In the genomic region with DNA sequence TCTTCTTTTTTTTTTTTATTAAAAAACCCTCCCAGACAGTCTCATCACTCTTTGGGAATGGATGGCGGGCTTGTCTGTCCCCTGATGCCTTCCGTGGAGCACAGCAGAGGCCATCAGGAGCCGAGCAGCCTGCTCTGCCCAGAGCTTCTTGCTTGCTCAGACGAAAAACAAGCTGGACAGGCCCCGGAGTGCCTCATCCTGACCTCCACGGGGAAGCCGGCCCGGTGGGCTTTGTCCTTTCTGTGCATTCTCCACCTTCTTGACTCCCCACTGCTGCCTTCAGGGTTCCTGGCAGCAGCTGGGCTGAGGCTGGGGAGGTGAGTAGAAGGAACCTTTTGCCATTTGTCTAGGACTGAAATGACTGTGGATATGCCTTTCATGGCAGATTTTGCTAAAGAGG, we compare ENCODE assay signal across 18 cellular contexts.
"Had no signal": no experiment of that assay in that cellular context is flagged by ENCODE, and none has a peak within 500 bp of the region (broad histone marks: within the 10 kb centered on the region; RNA-seq: fewer than 3 reads in every experiment).

No MANE protein-coding gene starts in this region.

- H3K27ac Mint-ChIP-seq: activated CD4-positive, alpha-beta memory T cell treated with anti-CD3 and anti-CD28 coated beads, Interleukin-2, amount 10 ng/mL, durations not matched to agents 7 days and 5 days; activated naive CD8-positive, alpha-beta T cell treated with anti-CD3 and anti-CD28 coated beads for 36 hours; nephron progenitor cell had no signal

- H3K4me3 ChIP-seq: breast epithelium, dorsolateral prefrontal cortex, esophagus squamous epithelium, pancreas, skin epidermis, thyroid gland, vagina had no signal

- H3K27me3 Mint-ChIP-seq: activated CD4-positive, alpha-beta memory T cell treated with anti-CD3 and anti-CD28 coated beads, Interleukin-2, amount 10 ng/mL, durations not matched to agents 7 days and 5 days; activated naive CD8-positive, alpha-beta T cell treated with anti-CD3 and anti-CD28 coated beads for 36 hours had no signal

- H3K27ac ChIP-seq: breast epithelium, dorsolateral prefrontal cortex, esophagus squamous epithelium, foreskin keratinocyte, pancreas, skin epidermis, thyroid gland, vagina had no signal

- DNase-seq: activated CD4-positive, alpha-beta memory T cell treated with anti-CD3 and anti-CD28 coated beads, Interleukin-2, amount 10 ng/mL, durations not matched to agents 7 days and 5 days; activated CD4-positive, alpha-beta T cell treated with anti-CD3 and anti-CD28 coated beads for 1 hour; activated gamma-delta T cell; activated naive CD8-positive, alpha-beta T cell treated with anti-CD3 and anti-CD28 coated beads for 36 hours; activated T-cell treated with anti-CD3 and anti-CD28 coated beads, Interleukin-2, amount 50 U/mL, for 48 hours; anterior cingulate cortex; dorsolateral prefrontal cortex; esophagus squamous epithelium; foreskin keratinocyte; islet precursor cell; nephron progenitor cell; pancreas; T-helper 9 cell; thyroid gland had no signal

- H3K9me3 ChIP-seq: breast epithelium, esophagus squamous epithelium, pancreas, thyroid gland, vagina had no signal

- H3K4me3 Mint-ChIP-seq: activated CD4-positive, alpha-beta memory T cell treated with anti-CD3 and anti-CD28 coated beads, Interleukin-2, amount 10 ng/mL, durations not matched to agents 7 days and 5 days; activated naive CD8-positive, alpha-beta T cell treated with anti-CD3 and anti-CD28 coated beads for 36 hours; nephron progenitor cell had no signal

- H3K27me3 ChIP-seq: breast epithelium, dorsolateral prefrontal cortex, esophagus squamous epithelium, foreskin keratinocyte, pancreas, thyroid gland, vagina had no signal

- H3K36me3 ChIP-seq: breast epithelium, esophagus squamous epithelium, pancreas, thyroid gland, vagina had no signal

- H3K9me3 Mint-ChIP-seq: activated CD4-positive, alpha-beta memory T cell treated with anti-CD3 and anti-CD28 coated beads, Interleukin-2, amount 10 ng/mL, durations not matched to agents 7 days and 5 days; activated naive CD8-positive, alpha-beta T cell treated with anti-CD3 and anti-CD28 coated beads for 36 hours; nephron progenitor cell had no signal

- ATAC-seq: foreskin keratinocyte, left lobe of liver, pancreas had no signal

- H3K4me1 ChIP-seq: breast epithelium, esophagus squamous epithelium, foreskin keratinocyte, thyroid gland, vagina had no signal
